ENCODE assay signal across 7 cellular contexts in the genomic region with DNA sequence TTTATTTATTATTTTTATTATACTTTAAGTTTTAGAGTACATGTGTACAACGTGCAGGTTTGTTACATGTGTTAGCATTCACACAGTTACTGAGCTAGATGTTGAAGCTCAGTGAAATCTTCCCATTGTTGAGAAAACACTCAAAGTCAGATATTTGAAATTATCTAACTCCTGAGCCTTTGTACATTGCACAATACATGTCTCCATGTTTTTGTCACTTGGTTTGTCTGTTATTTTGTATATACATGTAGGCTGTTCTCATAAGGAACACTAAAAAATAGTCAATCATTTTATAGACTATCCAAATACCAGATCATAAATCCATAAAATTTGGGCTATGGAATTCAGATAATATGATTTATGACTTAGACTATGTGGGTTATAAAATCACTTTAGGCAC.
"Had no signal": no experiment of that assay in that cellular context is flagged by ENCODE, and none has a peak within 500 bp of the region (broad histone marks: within the 10 kb centered on the region; RNA-seq: fewer than 3 reads in every experiment).

No MANE protein-coding gene starts in this region.

- H3K4me3 ChIP-seq: GM12878 had no signal

- ATAC-seq: GM12878 had no signal

- DNase-seq: GDM1, GF-D8 had no signal

- FAIRE-seq: GM12878, GM12891, GM12892, GM18507, GM19239 had no signal
